1 cellular context compared by ENCODE assay signal in the genomic region with DNA sequence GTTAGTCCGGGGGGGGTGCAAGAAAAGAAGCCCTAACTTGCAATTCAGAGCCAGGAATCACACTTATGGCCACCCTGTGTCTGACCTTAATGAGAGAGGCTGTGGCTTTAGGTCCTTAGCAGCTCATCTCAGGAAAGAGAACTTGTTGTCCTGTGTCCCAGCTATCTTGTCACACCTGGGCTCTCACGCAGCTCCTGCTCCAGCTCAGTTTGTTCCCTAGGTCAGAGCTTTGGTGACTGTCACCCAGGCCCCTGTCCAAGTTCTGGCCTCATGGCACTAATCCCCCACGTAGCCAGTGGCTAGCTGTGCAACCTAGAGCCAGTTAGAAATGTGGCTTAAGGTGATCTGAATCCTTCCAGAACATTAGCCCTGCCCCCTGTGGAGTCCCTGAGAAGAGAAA.
TF ChIP-seq lines count a peak whose summit lies in the region.

No MANE protein-coding gene starts in this region.

TF ChIP-seq in K562, 482 proteins besides CTCF, POLR2A, EP300 and RAD21:
- no peak for TF ChIP-seq ZNF586 (CRISPR knock-in tag; conservative IDR thresholded peaks at IDR 0.05)
- no peak for TF ChIP-seq ASH1L (IDR thresholded peaks at IDR 0.05; ENCODE audit: borderline replicate concordance, low read depth, partially characterized antibody)
- TF ChIP-seq, protein P1, sequence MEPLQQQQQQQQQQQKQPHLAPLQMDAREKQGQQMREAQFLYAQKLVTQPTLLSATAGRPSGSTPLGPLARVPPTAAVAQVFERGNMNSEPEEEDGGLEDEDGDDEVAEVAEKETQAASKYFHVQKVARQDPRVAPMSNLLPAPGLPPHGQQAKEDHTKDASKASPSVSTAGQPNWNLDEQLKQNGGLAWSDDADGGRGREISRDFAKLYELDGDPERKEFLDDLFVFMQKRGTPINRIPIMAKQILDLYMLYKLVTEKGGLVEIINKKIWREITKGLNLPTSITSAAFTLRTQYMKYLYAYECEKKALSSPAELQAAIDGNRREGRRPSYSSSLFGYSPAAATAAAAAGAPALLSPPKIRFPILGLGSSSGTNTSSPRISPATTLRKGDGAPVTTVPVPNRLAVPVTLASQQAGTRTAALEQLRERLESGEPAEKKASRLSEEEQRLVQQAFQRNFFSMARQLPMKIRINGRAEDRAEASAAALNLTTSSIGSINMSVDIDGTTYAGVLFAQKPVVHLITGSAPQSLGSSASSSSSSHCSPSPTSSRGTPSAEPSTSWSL (CRISPR knock-in tag; IDR thresholded peaks at IDR 0.05; ENCODE audit: borderline replicate concordance), result no peak
- TF ChIP-seq ZBTB1 (CRISPR knock-in tag; IDR thresholded peaks at IDR 0.05; ENCODE audit: borderline replicate concordance, low read depth), result no peak
- TF ChIP-seq KAT2B (IDR thresholded peaks at IDR 0.05; ENCODE audit: low read depth, low read length), result no peak
